8 cellular contexts compared by ENCODE assay signal in the genomic region with DNA sequence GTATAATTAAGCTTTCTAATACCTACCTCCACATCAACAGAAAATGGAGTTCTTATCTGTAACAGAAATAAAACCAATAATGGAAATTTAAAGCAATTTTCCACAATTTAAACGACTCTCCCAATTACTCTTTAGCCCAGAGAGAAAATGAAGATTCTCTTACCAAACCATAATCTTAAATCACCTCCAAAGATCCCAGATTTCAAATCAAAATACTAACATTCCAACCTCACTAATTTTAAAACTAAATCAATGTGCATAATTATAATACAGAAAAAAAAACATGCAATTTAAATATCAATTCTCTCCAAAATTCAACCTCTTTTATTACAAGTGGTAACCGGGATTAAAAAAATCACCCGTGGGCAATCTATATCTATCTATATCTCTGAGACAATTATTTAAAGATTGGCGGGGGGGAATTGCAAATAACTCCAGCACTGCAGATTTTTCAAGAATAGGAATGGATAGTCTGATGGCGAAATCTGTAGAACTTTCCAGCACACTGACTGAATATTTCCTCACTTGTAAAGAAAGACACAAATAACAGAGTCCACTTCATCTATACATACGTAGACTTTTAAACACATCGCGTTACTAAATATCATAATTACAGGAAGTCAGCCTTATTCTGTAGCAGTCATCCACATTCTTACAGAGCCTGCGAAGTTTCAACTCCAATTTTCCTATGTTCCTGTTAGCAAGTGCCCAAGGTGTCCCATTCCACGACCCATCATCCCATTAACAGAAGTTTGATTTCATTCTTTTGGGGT. TPM values are rescaled to one million over a fixed set of nuclear protein-coding genes. Genes with fewer than 3 reads are reported as not detected.
DNase-seq lines count a peak whose midpoint lies in the region; ATAC-seq and TF ChIP-seq lines count a peak whose summit lies in the region.

No MANE protein-coding gene starts in this region.

- H3K36me3 Mint-ChIP-seq in activated naive CD4-positive, alpha-beta T cell treated with anti-CD3 and anti-CD28 coated beads, Interleukin-2, amount 10 ng/mL, durations not matched to agents 7 days and 5 days: peaks cover 25% of the 10 kb centered on the region

- H3K4me3 Mint-ChIP-seq in activated naive CD4-positive, alpha-beta T cell treated with anti-CD3 and anti-CD28 coated beads, Interleukin-2, amount 10 ng/mL, durations not matched to agents 7 days and 5 days: peak overlapping the region; percentile 91

- no peaks in the 10 kb centered on the region for H3K36me3 ChIP-seq in gastrocnemius medialis

- peak overlapping the region; percentile 70 for H3K4me3 ChIP-seq in WI38 (ENCODE audit: low read depth, low read length)
- H3K4me3 ChIP-seq in gastrocnemius medialis: peak overlapping the region; percentile 87 to 100 (median 96)

- H3K4me1 ChIP-seq in gastrocnemius medialis: peaks cover 37 to 42% of the 10 kb centered on the region in 2 donors

- peak overlapping the region; percentile 94 to 99 (median 99) for H3K27ac ChIP-seq in gastrocnemius medialis

- no peak for TF ChIP-seq POLR2A in gastrocnemius medialis (IDR thresholded peaks at IDR 0.05)

- no peak for ATAC-seq in gastrocnemius medialis

- CTCF ChIA-PET in activated naive CD4-positive, alpha-beta T cell treated with anti-CD3 and anti-CD28 coated beads, Interleukin-2, amount 10 ng/mL, durations not matched to agents 7 days and 5 days (lab: Charles Lee): no interaction called here

- peaks cover 3% of the 10 kb centered on the region for H3K27me3 Mint-ChIP-seq in activated naive CD4-positive, alpha-beta T cell treated with anti-CD3 and anti-CD28 coated beads, Interleukin-2, amount 10 ng/mL, durations not matched to agents 7 days and 5 days

- peaks cover 49% of the 10 kb centered on the region for H3K4me1 Mint-ChIP-seq in activated naive CD4-positive, alpha-beta T cell treated with anti-CD3 and anti-CD28 coated beads, Interleukin-2, amount 10 ng/mL, durations not matched to agents 7 days and 5 days

- no peaks in the 10 kb centered on the region for H3K9me3 Mint-ChIP-seq in activated naive CD4-positive, alpha-beta T cell treated with anti-CD3 and anti-CD28 coated beads, Interleukin-2, amount 10 ng/mL, durations not matched to agents 7 days and 5 days

- in situ Hi-C loops in gastrocnemius medialis (cut with MboI; ENCODE audit: low sequenced_read_pairs in 4 of 4): loop anchor here in 3 of 4 donors (10.0 to 25.0 kb wide), 5 partner anchors 187 to 263 kb away; a partner anchor contains a TSS

- DNase-seq in activated naive CD4-positive, alpha-beta T cell treated with anti-CD3 and anti-CD28 coated beads, Interleukin-2, amount 10 ng/mL, durations not matched to agents 7 days and 5 days: no peak
- DNase-seq in activated naive CD4-positive, alpha-beta T cell treated with anti-CD3 and anti-CD28 coated beads, Interleukin-2, amount 50 U/mL, for 16 hours: no peak
- peak; percentile 47 for DNase-seq in globus pallidus (ENCODE audit: low spot score)
- DNase-seq in gastrocnemius medialis: no peak
- no peak for DNase-seq in stimulated activated CD4-positive, alpha-beta T cell treated with anti-CD3 and anti-CD28 coated beads, Interleukin-4, amount 100 ng/mL, for 4 hours
- DNase-seq in foreskin melanocyte: no peak
- no peak for DNase-seq in stimulated activated naive CD4-positive, alpha-beta T cell (lab: John Stamatoyannopoulos, UW)

- no peaks in the 10 kb centered on the region for H3K27me3 ChIP-seq in gastrocnemius medialis

- peak overlapping the region; percentile 91 for H3K27ac Mint-ChIP-seq in activated naive CD4-positive, alpha-beta T cell treated with anti-CD3 and anti-CD28 coated beads, Interleukin-2, amount 10 ng/mL, durations not matched to agents 7 days and 5 days

- intact Hi-C loops in gastrocnemius medialis (cut with DNase I; ENCODE audit: low total_unique reads): loop anchor here (2.0 to 10.0 kb wide), 4 partner anchors 225 to 409 kb away; a partner anchor contains a TSS

- TF ChIP-seq CTCF in WI38 (IDR thresholded peaks at IDR 0.05; ENCODE audit: low read depth, low read length): no peak
- TF ChIP-seq CTCF in gastrocnemius medialis (IDR thresholded peaks at IDR 0.05 in 4 of 5, conservative IDR thresholded peaks at IDR 0.05 in 1 of 5): no peak

- no peaks in the 10 kb centered on the region for H3K9me3 ChIP-seq in gastrocnemius medialis

RNA-seq across cellular contexts. Expression of a gene that starts 1.3 kb away (rescaled TPM):
- 10 to 100 TPM; 12.8 to 25.2 (median 13.1) TPM for total RNA-seq in gastrocnemius medialis

RNA-seq across cellular contexts. Expression of a gene that starts 35.5 kb away (rescaled TPM):
- total RNA-seq in gastrocnemius medialis: 100 to 1,000 TPM; 118 to 342 (median 193) TPM
